In the genomic region with DNA sequence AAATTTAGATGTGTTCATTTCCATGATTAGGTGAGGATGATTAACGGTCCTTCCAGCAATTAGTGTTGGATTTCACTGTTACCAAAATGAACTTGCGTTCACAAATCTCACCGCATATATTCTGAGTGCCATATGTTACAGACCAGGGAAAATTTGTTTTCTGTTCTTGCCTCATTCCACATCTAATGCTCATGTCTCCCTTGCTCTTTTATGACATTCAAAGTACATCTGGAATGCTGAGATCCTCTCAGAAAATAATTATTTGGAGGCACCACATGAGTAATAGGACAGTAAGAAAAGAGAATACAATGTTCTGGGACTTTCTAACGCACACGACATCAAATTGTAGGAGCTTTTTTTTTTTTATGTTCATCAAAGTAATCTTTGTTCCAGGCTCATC, we compare ENCODE assay signal across 25 cellular contexts.
A peak's percentile ranks its signal among the peaks of the same experiment; 100 is the strongest.
DNase-seq lines count a peak whose midpoint lies in the region; ATAC-seq and TF ChIP-seq lines count a peak whose summit lies in the region.
"Had no signal": no experiment of that assay in that cellular context is flagged by ENCODE, and none has a peak within 500 bp of the region (broad histone marks: within the 10 kb centered on the region; RNA-seq: fewer than 3 reads in every experiment).

No MANE protein-coding gene starts in this region.

- peaks cover 33% of the 10 kb centered on the region for H3K4me1 ChIP-seq in mesodermal cell (ENCODE audit: control insufficient read depth, insufficient read depth, low read length, poor library complexity, severe bottlenecking)
- H3K4me1 ChIP-seq: esophagus squamous epithelium, pancreas had no signal

- no peak overlapping the region for H3K4me3 Mint-ChIP-seq in chondrocyte (ENCODE audit: unreplicated experiment)
- H3K4me3 Mint-ChIP-seq: activated CD8-positive, alpha-beta T cell treated with anti-CD3 and anti-CD28 coated beads for 36 hours; CD8-positive, alpha-beta memory T cell; endodermal cell; stimulated activated memory B cell treated with anti-CD40 and anti-IgM and Interleukin-4, amounts not matched to agents 10 μg/mL and 1 μg/mL and 100 μg/mL, for 72 hours; T-helper 17 cell had no signal

- intact Hi-C loops in left colon (cut with DNase I, micrococcal nuclease) = no loop called here

- H3K27ac Mint-ChIP-seq in chondrocyte (ENCODE audit: unreplicated experiment) = peak overlapping the region; percentile 33
- H3K27ac Mint-ChIP-seq: activated CD8-positive, alpha-beta T cell treated with anti-CD3 and anti-CD28 coated beads for 36 hours; activated naive CD4-positive, alpha-beta T cell treated with anti-CD3 and anti-CD28 coated beads, Interleukin-2, amount 50 U/mL, for 72 hours; CD8-positive, alpha-beta memory T cell; endodermal cell; stimulated activated memory B cell treated with anti-CD40 and anti-IgM and Interleukin-4, amounts not matched to agents 10 μg/mL and 1 μg/mL and 100 μg/mL, for 72 hours; T-helper 17 cell had no signal

- no peaks in the 10 kb centered on the region for H3K36me3 Mint-ChIP-seq in chondrocyte (ENCODE audit: low read depth)
- H3K36me3 Mint-ChIP-seq: activated naive CD4-positive, alpha-beta T cell treated with anti-CD3 and anti-CD28 coated beads, Interleukin-2, amount 50 U/mL, for 72 hours; CD8-positive, alpha-beta memory T cell; stimulated activated memory B cell treated with anti-CD40 and anti-IgM and Interleukin-4, amounts not matched to agents 10 μg/mL and 1 μg/mL and 100 μg/mL, for 72 hours had no signal

- peaks cover 5% of the 10 kb centered on the region for H3K4me1 Mint-ChIP-seq in chondrocyte (ENCODE audit: low read depth)
- H3K4me1 Mint-ChIP-seq: CD8-positive, alpha-beta memory T cell; stimulated activated memory B cell treated with anti-CD40 and anti-IgM and Interleukin-4, amounts not matched to agents 10 μg/mL and 1 μg/mL and 100 μg/mL, for 72 hours; T-helper 17 cell had no signal

- no peaks in the 10 kb centered on the region for H3K27me3 Mint-ChIP-seq in chondrocyte (ENCODE audit: low read depth)
- H3K27me3 Mint-ChIP-seq: activated CD8-positive, alpha-beta T cell treated with anti-CD3 and anti-CD28 coated beads for 36 hours; CD8-positive, alpha-beta memory T cell; stimulated activated memory B cell treated with anti-CD40 and anti-IgM and Interleukin-4, amounts not matched to agents 10 μg/mL and 1 μg/mL and 100 μg/mL, for 72 hours; T-helper 17 cell had no signal

- no peaks in the 10 kb centered on the region for H3K36me3 ChIP-seq in mesodermal cell (ENCODE audit: control insufficient read depth, insufficient read depth, low read length)
- H3K36me3 ChIP-seq: esophagus squamous epithelium, pancreas had no signal

- H3K9me3 Mint-ChIP-seq in chondrocyte (ENCODE audit: low read depth) = peaks cover 4% of the 10 kb centered on the region
- H3K9me3 Mint-ChIP-seq: activated CD8-positive, alpha-beta T cell treated with anti-CD3 and anti-CD28 coated beads for 36 hours; endodermal cell; stimulated activated memory B cell treated with anti-CD40 and anti-IgM and Interleukin-4, amounts not matched to agents 10 μg/mL and 1 μg/mL and 100 μg/mL, for 72 hours had no signal

- 93 to 100% methylated on average over 4 to 5 of the region's 5 CpGs for WGBS in mesodermal cell (ENCODE audit: insufficient coverage in 2 of 2), 2 experiments

- no peak for TF ChIP-seq CTCF in chondrocyte (IDR thresholded peaks at IDR 0.05)

- peak; percentile 17 for DNase-seq in AG08395 (ENCODE audit: low spot score)
- DNase-seq in NCI-H2171 treated with DMSO at 0.1 percent for 48 hours (lab: John Stamatoyannopoulos, UW) = peak; percentile 69
- no peak for DNase-seq in chondrocyte (ENCODE audit: low spot score)
- no peak for DNase-seq in COLO668 (lab: John Stamatoyannopoulos, UW; ENCODE audit: unreplicated experiment)
- no peak for DNase-seq in OCI-M2 (lab: John Stamatoyannopoulos, UW; ENCODE audit: unreplicated experiment)
- no peak for DNase-seq in left colon
- DNase-seq: activated CD4-positive, alpha-beta T cell treated with anti-CD3 and anti-CD28 coated beads for 1 hour; CD8-positive, alpha-beta memory T cell; endodermal cell; esophagus squamous epithelium; IMR-90; NCI-H1105; NCI-H187 treated with DMSO at 0.1 percent for 48 hours; NCI-H526 treated with DMSO at 0.1 percent for 48 hours; pancreas; right cardiac atrium; RPMI8226; SK-N-SH; stimulated activated CD4-positive, alpha-beta T cell treated with anti-CD3 and anti-CD28 coated beads, Interleukin-4, amount 100 ng/mL, for 4 hours; T-helper 17 cell had no signal

- H3K4me3 ChIP-seq in mesodermal cell (ENCODE audit: extremely low read depth, insufficient read depth, low read length, poor library complexity, severe bottlenecking) = no peak overlapping the region
- H3K4me3 ChIP-seq: esophagus squamous epithelium, pancreas had no signal

- peak overlapping the region; percentile 76 for H3K27ac ChIP-seq in mesodermal cell (ENCODE audit: low read depth, low read length, severe bottlenecking)
- H3K27ac ChIP-seq: esophagus squamous epithelium had no signal

- ATAC-seq in HG02981 (IDR thresholded peaks at IDR 0.05; ENCODE audit: unreplicated experiment) (no peak), left colon (no peak)
- ATAC-seq: activated CD8-positive, alpha-beta T cell treated with anti-CD3 and anti-CD28 coated beads for 36 hours; activated naive CD4-positive, alpha-beta T cell treated with anti-CD3 and anti-CD28 coated beads, Interleukin-2, amount 50 U/mL, for 72 hours; right cardiac atrium; stimulated activated memory B cell treated with anti-CD40 and anti-IgM and Interleukin-4, amounts not matched to agents 10 μg/mL and 1 μg/mL and 100 μg/mL, for 72 hours; T-helper 17 cell had no signal

- no peaks in the 10 kb centered on the region for H3K9me3 ChIP-seq in mesodermal cell (ENCODE audit: control insufficient read depth, low read length)
- H3K9me3 ChIP-seq: esophagus squamous epithelium, pancreas, SK-N-SH had no signal

Comparison
In these comparisons a context has a peak if more than half of its experiments do, and no peak if none do; other contexts are left out.
1. DNase-seq: peak in AG08395 (single experiment) and NCI-H2171 treated with DMSO at 0.1 percent for 48 hours (single experiment); none in chondrocyte (single experiment), COLO668 (single experiment), OCI-M2 (single experiment) and left colon (0 of 2).